In the genomic region with DNA sequence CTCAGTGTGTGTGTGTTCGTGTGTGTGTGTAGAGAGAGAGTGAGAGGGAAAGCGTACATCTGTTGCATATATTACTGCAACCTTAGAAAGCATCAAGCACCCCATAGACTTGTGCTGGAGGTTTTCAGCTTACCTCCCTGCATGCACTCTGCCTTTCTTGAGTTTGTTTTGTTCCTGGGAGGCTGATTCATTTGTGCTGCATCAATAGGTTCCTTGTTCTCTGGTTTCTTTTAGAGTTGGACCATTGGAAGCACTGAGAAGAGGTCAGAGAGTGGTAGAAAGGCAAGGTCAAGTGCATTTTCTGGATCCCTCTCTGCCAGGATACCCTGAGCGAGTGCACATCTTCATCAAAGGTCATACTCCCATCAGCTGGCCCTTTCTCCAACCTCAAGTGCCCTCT, we compare ENCODE assay signal across 21 cellular contexts.
A peak's percentile ranks its signal among the peaks of the same experiment; 100 is the strongest.
DNase-seq lines count a peak whose midpoint lies in the region; TF ChIP-seq lines count a peak whose summit lies in the region.
"Had no signal": no experiment of that assay in that cellular context is flagged by ENCODE, and none has a peak within 500 bp of the region (broad histone marks: within the 10 kb centered on the region; RNA-seq: fewer than 3 reads in every experiment).

No MANE protein-coding gene starts in this region.

- H3K4me3 Mint-ChIP-seq in dendritic cell treated with granulocyte-macrophage colony-stimulating factor and Interleukin-4, amounts not matched to agents 40 ng/mL and 50 ng/mL, for 4 days = no peak overlapping the region
- H3K4me3 Mint-ChIP-seq in mesothelial cell of epicardium = no peak overlapping the region
- H3K4me3 Mint-ChIP-seq: B cell; CD14-positive monocyte; CD8-positive, alpha-beta memory T cell had no signal

- peaks cover 52% of the 10 kb centered on the region for H3K4me1 Mint-ChIP-seq in dendritic cell treated with granulocyte-macrophage colony-stimulating factor and Interleukin-4, amounts not matched to agents 40 ng/mL and 50 ng/mL, for 4 days (ENCODE audit: low read depth)
- peaks cover 15% of the 10 kb centered on the region for H3K4me1 Mint-ChIP-seq in mesothelial cell of epicardium
- H3K4me1 Mint-ChIP-seq: B cell; CD8-positive, alpha-beta memory T cell had no signal

- peaks cover 10% of the 10 kb centered on the region for H3K36me3 Mint-ChIP-seq in dendritic cell treated with granulocyte-macrophage colony-stimulating factor and Interleukin-4, amounts not matched to agents 40 ng/mL and 50 ng/mL, for 4 days (ENCODE audit: low read depth)
- no peaks in the 10 kb centered on the region for H3K36me3 Mint-ChIP-seq in mesothelial cell of epicardium
- H3K36me3 Mint-ChIP-seq: CD14-positive monocyte; CD8-positive, alpha-beta memory T cell had no signal

- H3K9me3 Mint-ChIP-seq in dendritic cell treated with granulocyte-macrophage colony-stimulating factor and Interleukin-4, amounts not matched to agents 40 ng/mL and 50 ng/mL, for 4 days = peaks cover 13% of the 10 kb centered on the region
- peaks cover 10% of the 10 kb centered on the region for H3K9me3 Mint-ChIP-seq in mesothelial cell of epicardium

- H3K27ac Mint-ChIP-seq in dendritic cell treated with granulocyte-macrophage colony-stimulating factor and Interleukin-4, amounts not matched to agents 40 ng/mL and 50 ng/mL, for 4 days = peak overlapping the region; percentile 80
- peak overlapping the region; percentile 28 for H3K27ac Mint-ChIP-seq in mesothelial cell of epicardium
- H3K27ac Mint-ChIP-seq: B cell; CD14-positive monocyte; CD8-positive, alpha-beta memory T cell had no signal

- intact Hi-C loops in dendritic cell treated with granulocyte-macrophage colony-stimulating factor and Interleukin-4, amounts not matched to agents 40 ng/mL and 50 ng/mL, for 4 days (cut with micrococcal nuclease) = no loop called here

- TF ChIP-seq CTCF in mesothelial cell of epicardium (IDR thresholded peaks at IDR 0.05; ENCODE audit: unreplicated experiment) = no peak

- H3K27me3 Mint-ChIP-seq in dendritic cell treated with granulocyte-macrophage colony-stimulating factor and Interleukin-4, amounts not matched to agents 40 ng/mL and 50 ng/mL, for 4 days = no peaks in the 10 kb centered on the region
- peaks cover 9% of the 10 kb centered on the region for H3K27me3 Mint-ChIP-seq in mesothelial cell of epicardium (ENCODE audit: low read depth)

- DNase-seq in HT1080 (ENCODE audit: low read depth) (peak; percentile 19), mesothelial cell of epicardium (ENCODE audit: low spot score in 2 of 2, unreplicated experiment in 2 of 2) (no peak), T-helper 1 cell (no peak), NCI-H524 treated with DMSO at 0.1 percent for 48 hours (lab: John Stamatoyannopoulos, UW) (no peak), T1000 (lab: John Stamatoyannopoulos, UW) (no peak)
- no peak for DNase-seq in activated T-cell treated with anti-CD3 and anti-CD28 coated beads, Interleukin-2, amount 50 U/mL, for 48 hours
- DNase-seq: Calu3; CD8-positive, alpha-beta memory T cell; DMS79 treated with DMSO at 0.1 percent for 48 hours; GF-D8; KBM-7; MV-4-11; NCI-H1105 treated with DMSO at 0.1 percent for 48 hours; NCI-H2029; NCI-H510A; NCI-H748 treated with DMSO at 0.1 percent for 48 hours; SK-N-SH; SW 1271 had no signal
